ENCODE assay signal across 8 cellular contexts in genomic region chrX:76427560-76428242, GRCh38. TPM values are rescaled to one million over a fixed set of nuclear protein-coding genes. Genes with fewer than 3 reads are reported as not detected.
DNase-seq lines count a peak whose midpoint lies in the region; ATAC-seq and TF ChIP-seq lines count a peak whose summit lies in the region.

A gene with protein sequence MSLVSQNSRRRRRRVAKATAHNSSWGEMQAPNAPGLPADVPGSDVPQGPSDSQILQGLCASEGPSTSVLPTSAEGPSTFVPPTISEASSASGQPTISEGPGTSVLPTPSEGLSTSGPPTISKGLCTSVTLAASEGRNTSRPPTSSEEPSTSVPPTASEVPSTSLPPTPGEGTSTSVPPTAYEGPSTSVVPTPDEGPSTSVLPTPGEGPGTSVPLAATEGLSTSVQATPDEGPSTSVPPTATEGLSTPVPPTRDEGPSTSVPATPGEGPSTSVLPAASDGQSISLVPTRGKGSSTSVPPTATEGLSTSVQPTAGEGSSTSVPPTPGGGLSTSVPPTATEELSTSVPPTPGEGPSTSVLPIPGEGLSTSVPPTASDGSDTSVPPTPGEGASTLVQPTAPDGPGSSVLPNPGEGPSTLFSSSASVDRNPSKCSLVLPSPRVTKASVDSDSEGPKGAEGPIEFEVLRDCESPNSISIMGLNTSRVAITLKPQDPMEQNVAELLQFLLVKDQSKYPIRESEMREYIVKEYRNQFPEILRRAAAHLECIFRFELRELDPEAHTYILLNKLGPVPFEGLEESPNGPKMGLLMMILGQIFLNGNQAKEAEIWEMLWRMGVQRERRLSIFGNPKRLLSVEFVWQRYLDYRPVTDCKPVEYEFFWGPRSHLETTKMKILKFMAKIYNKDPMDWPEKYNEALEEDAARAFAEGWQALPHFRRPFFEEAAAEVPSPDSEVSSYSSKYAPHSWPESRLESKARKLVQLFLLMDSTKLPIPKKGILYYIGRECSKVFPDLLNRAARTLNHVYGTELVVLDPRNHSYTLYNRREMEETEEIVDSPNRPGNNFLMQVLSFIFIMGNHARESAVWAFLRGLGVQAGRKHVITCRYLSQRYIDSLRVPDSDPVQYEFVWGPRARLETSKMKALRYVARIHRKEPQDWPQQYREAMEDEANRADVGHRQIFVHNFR (plus strand): TSS chrX:76427710. CDS start chrX:76427931, 221 bp downstream.

- H3K27ac Mint-ChIP-seq in activated CD4-positive, alpha-beta T cell treated with anti-CD3 and anti-CD28 coated beads for 36 hours = peak within 1 kb of the TSS; percentile 76

- H3K36me3 Mint-ChIP-seq in activated CD4-positive, alpha-beta T cell treated with anti-CD3 and anti-CD28 coated beads for 36 hours (ENCODE audit: low read depth) = no peaks in the 10 kb centered on the region

- CTCF ChIA-PET in activated CD4-positive, alpha-beta T cell treated with anti-CD3 and anti-CD28 coated beads for 36 hours (lab: Charles Lee) = interaction anchor here (0.8 kb wide), 1 partner anchor 27 kb away, joined by 3 read pairs; no protein-coding TSS in a partner anchor

- POLR2A ChIA-PET in activated CD4-positive, alpha-beta T cell treated with anti-CD3 and anti-CD28 coated beads for 36 hours (lab: Charles Lee) = interaction anchor here (0.6 kb wide), 1 partner anchor 1445 kb away, joined by 11 read pairs; no protein-coding TSS in a partner anchor

- H3K4me1 Mint-ChIP-seq in activated CD4-positive, alpha-beta T cell treated with anti-CD3 and anti-CD28 coated beads for 36 hours = peaks cover 32% of the 10 kb centered on the region

- in situ Hi-C loops in GM13977 (cut with MboI; ENCODE audit: low pct_unique_long_range_greater_than_20kb, low sequenced_read_pairs, unreplicated experiment) = no loop called here

- intact Hi-C loops in activated CD4-positive, alpha-beta T cell treated with anti-CD3 and anti-CD28 coated beads for 36 hours (cut with DNase I, micrococcal nuclease) = loop anchor here in 1 of 2 experiments (2.0 to 10.0 kb wide), 2 partner anchors 255 to 1467 kb away; partner anchors contain the start of genes COX7B, MAGT1 and PBDC1

- DNase-seq in GM13977 (ENCODE audit: low spot score) (peak; percentile 72), NCI-H1694 (lab: John Stamatoyannopoulos, UW) (peak; percentile 52), choroid plexus epithelial cell (ENCODE audit: low read depth) (peak; percentile 47), HuH-7.5 (ENCODE audit: low spot score) (no peak)
- peak; percentile 86 for DNase-seq in activated CD4-positive, alpha-beta T cell treated with anti-CD3 and anti-CD28 coated beads for 36 hours
- peak; percentile 65 to 73 for DNase-seq in stimulated activated CD4-positive, alpha-beta T cell treated with anti-CD3 and anti-CD28 coated beads, Interleukin-1b, Interleukin-23, amount 100 ng/mL, for 4 hours (ENCODE audit: low read depth in 2 of 2)

- TF ChIP-seq CTCF in GM13977 (IDR thresholded peaks at IDR 0.05; ENCODE audit: extremely low read depth, insufficient read depth, missing control alignments) (no peak), choroid plexus epithelial cell (conservative IDR thresholded peaks at IDR 0.05; ENCODE audit: low read depth, low read length) (no peak)

- H3K27me3 Mint-ChIP-seq in activated CD4-positive, alpha-beta T cell treated with anti-CD3 and anti-CD28 coated beads for 36 hours = no peaks in the 10 kb centered on the region

- no peaks in the 10 kb centered on the region for H3K27me3 ChIP-seq in layer of hippocampus (ENCODE audit: control insufficient read depth, insufficient read depth, low read length)

- H3K4me3 ChIP-seq in choroid plexus epithelial cell (ENCODE audit: low read depth, low read length) = peak within 1 kb of the TSS; percentile 52

- H3K27ac ChIP-seq in layer of hippocampus (ENCODE audit: low read depth, low read length) = peak within 1 kb of the TSS; percentile 32

- no peaks in the 10 kb centered on the region for H3K9me3 Mint-ChIP-seq in activated CD4-positive, alpha-beta T cell treated with anti-CD3 and anti-CD28 coated beads for 36 hours (ENCODE audit: low read depth)

- H3K4me3 Mint-ChIP-seq in activated CD4-positive, alpha-beta T cell treated with anti-CD3 and anti-CD28 coated beads for 36 hours = peak within 1 kb of the TSS; percentile 79

- ATAC-seq in HG02852 (IDR thresholded peaks at IDR 0.05; ENCODE audit: unreplicated experiment) = peak; percentile 84
- peak; percentile 83 for ATAC-seq in activated CD4-positive, alpha-beta T cell treated with anti-CD3 and anti-CD28 coated beads for 36 hours

RNA-seq across cellular contexts. Expression of the gene that starts here (rescaled TPM):
- 1 to 10 TPM; 3.8 to 4.0 TPM for total RNA-seq in activated CD4-positive, alpha-beta T cell treated with anti-CD3 and anti-CD28 coated beads for 36 hours
